ENCODE assay signal across 14 cellular contexts in genomic region chr15:43998607-43999006, GRCh38.
DNase-seq lines count a peak whose midpoint lies in the region; ATAC-seq, FAIRE-seq and TF ChIP-seq lines count a peak whose summit lies in the region.
"Had no signal": no experiment of that assay in that cellular context is flagged by ENCODE, and none has a peak within 500 bp of the region (broad histone marks: within the 10 kb centered on the region; RNA-seq: fewer than 3 reads in every experiment).

No MANE protein-coding gene starts in this region.

- H3K79me2 ChIP-seq in GM23248 (ENCODE audit: insufficient read depth) (no peaks in the 10 kb centered on the region), K562 (ENCODE audit: control insufficient read depth, insufficient read depth, low read length) (no peaks in the 10 kb centered on the region), trophoblast cell (ENCODE audit: control insufficient read depth, insufficient read depth, low read length, poor library complexity) (no peaks in the 10 kb centered on the region), osteoblast (ENCODE audit: insufficient read depth, low read length) (peaks cover 6% of the 10 kb centered on the region)

- H2AFZ ChIP-seq in GM23248: peak overlapping the region; percentile 53; the same call in 1 of the 2 replicates
- no peak overlapping the region for H2AFZ ChIP-seq in K562 (ENCODE audit: low read depth, low read length)
- no peak overlapping the region for H2AFZ ChIP-seq in trophoblast cell (ENCODE audit: insufficient read depth, low read length, poor library complexity)
- H2AFZ ChIP-seq in osteoblast (ENCODE audit: low read length): no peak overlapping the region

- ATAC-seq in K562: no peak
- no peak for ATAC-seq in GM18498 (IDR thresholded peaks at IDR 0.05; ENCODE audit: unreplicated experiment)
- ATAC-seq: CD8-positive, alpha-beta T cell; psoas muscle had no signal

- no peak overlapping the region for H4K8ac ChIP-seq in trophoblast cell (ENCODE audit: low read depth, low read length)

- no peak overlapping the region for H3K4me3 ChIP-seq in GM23248
- no peak overlapping the region for H3K4me3 ChIP-seq in K562
- H3K4me3 ChIP-seq in left ventricle myocardium inferior: peak overlapping the region; percentile 23
- H3K4me3 ChIP-seq in trophoblast cell (ENCODE audit: low read depth, low read length): no peak overlapping the region
- H3K4me3 ChIP-seq in osteoblast (ENCODE audit: insufficient read depth, low read length): no peak overlapping the region
- H3K4me3 ChIP-seq: psoas muscle had no signal

- no peak for TF ChIP-seq RAD21 in K562 (CRISPR knock-in tag; conservative IDR thresholded peaks at IDR 0.05 in 1 of 2, IDR thresholded peaks at IDR 0.05 in 1 of 2)

- H2BK5ac ChIP-seq in trophoblast cell (ENCODE audit: low read depth, low read length, poor library complexity): no peak overlapping the region

- no peak for TF ChIP-seq POLR2A in K562 (conservative IDR thresholded peaks at IDR 0.05)

- peaks cover 3% of the 10 kb centered on the region; the same call in 1 of the 2 replicates for H3F3A ChIP-seq in GM23248 (ENCODE audit: insufficient read depth)

- H3K14ac ChIP-seq in trophoblast cell (ENCODE audit: low read length): no peak overlapping the region

- no peak overlapping the region for H2BK12ac ChIP-seq in trophoblast cell (ENCODE audit: low read length)

- no peaks in the 10 kb centered on the region for H3K9me1 ChIP-seq in K562 (ENCODE audit: control insufficient read depth, insufficient read depth, low read length)

- POLR2A ChIA-PET in K562 (lab: Yijun Ruan, JAX): interaction anchor here (1.6 kb wide), 1 partner anchor 9 kb away, joined by 4 read pairs; no protein-coding TSS in a partner anchor

- H3K27ac ChIP-seq in GM23248 (no peak overlapping the region), K562 (ENCODE audit: extremely low read depth, low read depth, low read length) (no peak overlapping the region), left ventricle myocardium inferior (replicated peaks) (peak overlapping the region; percentile 56), trophoblast cell (ENCODE audit: low read depth, low read length) (no peak overlapping the region), osteoblast (ENCODE audit: low read depth, low read length) (no peak overlapping the region)
- H3K27ac ChIP-seq: psoas muscle had no signal

- no peak overlapping the region for H3K23ac ChIP-seq in trophoblast cell (ENCODE audit: low read length)

- H4K20me1 ChIP-seq in GM23248 (ENCODE audit: insufficient read depth) (no peaks in the 10 kb centered on the region), K562 (replicated peaks; ENCODE audit: control insufficient read depth, insufficient read depth, low read length) (no peaks in the 10 kb centered on the region), osteoblast (ENCODE audit: insufficient read depth, low read length) (no peaks in the 10 kb centered on the region)

- DNase-seq in GM23248 (peak; percentile 58), K562 (ENCODE audit: extremely low read depth in 1 of 4, low spot score in 3 of 4) (peak in 1 of 4 experiments; percentile 4), left ventricle myocardium inferior (peak; percentile 42), trophoblast cell (peak; percentile 33 to 76), NCI-H748 treated with DMSO at 0.1 percent for 48 hours (lab: John Stamatoyannopoulos, UW) (no peak), osteoblast (ENCODE audit: insufficient read length, low spot score, missing footprints) (no peak), foreskin melanocyte (no peak)
- DNase-seq: activated T-cell treated with anti-CD3 and anti-CD28 coated beads, Interleukin-2, amount 50 U/mL, for 24 hours; CD8-positive, alpha-beta T cell; NCI-H1436 treated with DMSO at 0.1 percent for 48 hours; OCI-M1 had no signal

- intact Hi-C loops in K562 (cut with micrococcal nuclease) (no loop called here), left ventricle myocardium inferior (cut with micrococcal nuclease) (loop anchor here (10.0 kb wide), 1 partner anchor 56 kb away; no protein-coding TSS in a partner anchor)

- H3K18ac ChIP-seq in trophoblast cell (ENCODE audit: low read length): no peak overlapping the region

- H3K27me3 ChIP-seq in GM23248 (replicated peaks; ENCODE audit: insufficient read depth) (no peaks in the 10 kb centered on the region), K562 (ENCODE audit: control insufficient read depth in 2 of 2, insufficient read depth in 2 of 2, low read length in 2 of 2) (peaks cover 2 to 10% of the 10 kb centered on the region in 2 experiments; a peak in 3 of 5 replicates), left ventricle myocardium inferior (ENCODE audit: low read depth) (no peaks in the 10 kb centered on the region), trophoblast cell (ENCODE audit: insufficient read depth, low read length) (no peaks in the 10 kb centered on the region), osteoblast (ENCODE audit: insufficient read depth, low read length) (no peaks in the 10 kb centered on the region)

- 18 to 25% methylated on average over 4 of the region's 4 CpGs for WGBS in GM23248 (ENCODE audit: low coverage in 1 of 2, low lambda C conversion rate in 2 of 2, missing lambda C conversion rate in 2 of 2), 2 experiments
- WGBS in K562 (ENCODE audit: insufficient coverage, low coverage, missing lambda C conversion rate): 8% methylated on average over 4 of the region's 4 CpGs
- no CpG with 5 or more reads among the region's 4 CpGs for WGBS in trophoblast cell (ENCODE audit: extremely low coverage, insufficient coverage, insufficient read length)

- no peaks in the 10 kb centered on the region for H3K9me2 ChIP-seq in GM23248 (ENCODE audit: insufficient read depth)

- no peaks in the 10 kb centered on the region for H3K9me3 ChIP-seq in GM23248 (ENCODE audit: low read depth)
- no peaks in the 10 kb centered on the region for H3K9me3 ChIP-seq in K562 (replicated peaks; ENCODE audit: control insufficient read depth, insufficient read depth, low read depth, low read length)
- no peaks in the 10 kb centered on the region for H3K9me3 ChIP-seq in left ventricle myocardium inferior (replicated peaks)
- no peaks in the 10 kb centered on the region for H3K9me3 ChIP-seq in trophoblast cell (ENCODE audit: insufficient read depth, low read depth, low read length)
- no peaks in the 10 kb centered on the region for H3K9me3 ChIP-seq in osteoblast (ENCODE audit: low read depth, low read length)
- H3K9me3 ChIP-seq: psoas muscle had no signal

- H3K4me1 ChIP-seq in GM23248 (ENCODE audit: insufficient read depth) (peaks cover 6% of the 10 kb centered on the region; the same call in 1 of the 2 replicates), K562 (replicated peaks in 1 of 2; ENCODE audit: control insufficient read depth in 2 of 2, insufficient read depth in 2 of 2, low read length in 2 of 2) (no peaks in the 10 kb centered on the region), left ventricle myocardium inferior (peaks cover 27% of the 10 kb centered on the region), trophoblast cell (ENCODE audit: control insufficient read depth in 1 of 2, insufficient read depth in 2 of 2, low read length in 2 of 2) (peaks cover 2% of the 10 kb centered on the region in 2 experiments), osteoblast (ENCODE audit: insufficient read depth, low read length) (peaks cover 4% of the 10 kb centered on the region)
- H3K4me1 ChIP-seq: psoas muscle had no signal

- H4K12ac ChIP-seq in trophoblast cell (ENCODE audit: low read depth, low read length): no peak overlapping the region

- H3K4ac ChIP-seq in trophoblast cell (ENCODE audit: low read depth, low read length): no peak overlapping the region

- FAIRE-seq in K562 (lab: Jason Lieb, UNC): no peak
- FAIRE-seq: colon had no signal

- CTCF ChIA-PET in K562 (lab: Yijun Ruan, JAX; ENCODE audit: low intra/inter-chr PET ratio): no interaction called here

- H4K91ac ChIP-seq in trophoblast cell (ENCODE audit: low read depth, low read length): no peak overlapping the region

- peak overlapping the region; percentile 4 for H3K4me2 ChIP-seq in GM23248 (ENCODE audit: unreplicated experiment)
- no peak overlapping the region for H3K4me2 ChIP-seq in K562 (ENCODE audit: insufficient read depth, low read length)
- H3K4me2 ChIP-seq in trophoblast cell (ENCODE audit: low read length): no peak overlapping the region
- no peak overlapping the region for H3K4me2 ChIP-seq in osteoblast (ENCODE audit: insufficient read depth, low read length)

- H2BK120ac ChIP-seq in trophoblast cell (ENCODE audit: insufficient read depth, low read length, poor library complexity): no peak overlapping the region

- BruUV-seq in K562 (replicated peaks; lab: Mats Ljungman, UMichigan): no TSS peak

- no peak for TF ChIP-seq EP300 in K562 (IDR thresholded peaks at IDR 0.05; ENCODE audit: low read length)

- H3K36me3 ChIP-seq in GM23248 (ENCODE audit: low read depth) (no peaks in the 10 kb centered on the region), K562 (ENCODE audit: control insufficient read depth, insufficient read depth, low read length) (no peaks in the 10 kb centered on the region), left ventricle myocardium inferior (no peaks in the 10 kb centered on the region), trophoblast cell (ENCODE audit: control insufficient read depth in 1 of 2, insufficient read depth in 2 of 2, low read length in 2 of 2) (no peaks in the 10 kb centered on the region), osteoblast (ENCODE audit: insufficient read depth, low read length) (no peaks in the 10 kb centered on the region)

- H3K9ac ChIP-seq in GM23248 (no peak overlapping the region), K562 (ENCODE audit: insufficient read depth in 1 of 2, low read depth in 2 of 2, low read length in 2 of 2) (no peak overlapping the region), trophoblast cell (ENCODE audit: low read length) (no peak overlapping the region)

- no peaks in the 10 kb centered on the region for H3K79me1 ChIP-seq in trophoblast cell (ENCODE audit: low read length)

- in situ Hi-C loops in GM23248 (cut with MboI) (no loop called here), K562 (cut with MboI) (no loop called here)

- no peak for TF ChIP-seq CTCF in K562 (IDR thresholded peaks at IDR 0.05 in 2 of 3, conservative IDR thresholded peaks at IDR 0.05 in 1 of 3; ENCODE audit: insufficient read depth in 2 of 3, low read depth in 1 of 3, low read length in 3 of 3)
- no peak for TF ChIP-seq CTCF in left ventricle myocardium inferior (IDR thresholded peaks at IDR 0.05; ENCODE audit: borderline replicate concordance)
- TF ChIP-seq CTCF in osteoblast (IDR thresholded peaks at IDR 0.05; ENCODE audit: extremely low read depth, low read depth, low read length): no peak

- no peak overlapping the region for H2AK5ac ChIP-seq in trophoblast cell (ENCODE audit: low read length)

TF ChIP-seq in K562, 482 proteins besides CTCF, POLR2A, EP300 and RAD21 (continues in another document):
- TF ChIP-seq SETDB1 (IDR thresholded peaks at IDR 0.05; ENCODE audit: low read length) (no peak), JUND (IDR thresholded peaks at IDR 0.05; ENCODE audit: borderline replicate concordance, low read depth, low read length) (peak; percentile 70; the same call in 1 of the 2 replicates), JUND (tag; IDR thresholded peaks at IDR 0.05; ENCODE audit: borderline replicate concordance, low read depth, low read length) (peak; percentile 74; the same call in 1 of the 3 replicates), ATF1 (CRISPR knock-in tag; IDR thresholded peaks at IDR 0.05) (no peak), ATF1 (tag; IDR thresholded peaks at IDR 0.05) (peak; percentile 32; the same call in 1 of the 2 replicates), CREM (IDR thresholded peaks at IDR 0.05; ENCODE audit: low read depth) (peak; percentile 35; the same call in 1 of the 2 replicates)

Comparison
In these comparisons a context has a peak if more than half of its experiments do, and no peak if none do; other contexts are left out.
1. DNase-seq: peak in GM23248 (single experiment), left ventricle myocardium inferior (single experiment) and trophoblast cell (2 of 2); none in NCI-H748 treated with DMSO at 0.1 percent for 48 hours (single experiment), osteoblast (single experiment) and foreskin melanocyte (single experiment).